ENCODE assay signal across 18 cellular contexts in the genomic region with DNA sequence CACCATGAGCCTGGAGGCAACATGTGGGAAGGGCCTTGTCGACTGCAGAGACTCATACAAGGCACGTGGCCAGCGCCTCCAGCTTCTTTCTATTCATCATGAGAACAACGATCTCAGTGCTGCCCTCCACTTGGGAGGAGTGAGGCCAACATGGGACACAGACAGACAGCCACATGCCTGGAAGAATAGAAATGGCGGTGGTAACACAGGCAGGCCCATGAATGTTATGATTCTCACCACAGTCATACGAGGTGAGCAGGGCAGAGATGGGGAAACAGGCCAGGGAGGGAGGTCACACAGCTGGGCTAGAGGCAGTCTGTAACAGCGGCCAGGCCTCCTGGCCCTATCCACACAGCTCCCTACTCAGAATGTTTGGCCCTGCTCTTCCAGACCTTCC.
"Had no signal": no experiment of that assay in that cellular context is flagged by ENCODE, and none has a peak within 500 bp of the region (broad histone marks: within the 10 kb centered on the region; RNA-seq: fewer than 3 reads in every experiment).

No MANE protein-coding gene starts in this region.

- H3K36me3 ChIP-seq: breast epithelium, gastrocnemius medialis, heart right ventricle, SJCRH30, suprapubic skin, upper lobe of left lung had no signal

- H3K4me3 ChIP-seq: breast epithelium, esophagus squamous epithelium, gastrocnemius medialis, heart right ventricle, left lung, SJCRH30, suprapubic skin, upper lobe of left lung had no signal

- H3K4me3 Mint-ChIP-seq: activated CD4-positive, alpha-beta memory T cell treated with anti-CD3 and anti-CD28 coated beads for 36 hours; nephron progenitor cell; T-cell had no signal

- DNase-seq: activated CD4-positive, alpha-beta memory T cell treated with anti-CD3 and anti-CD28 coated beads for 36 hours; activated CD4-positive, CD25-positive, alpha-beta regulatory T cell treated with anti-CD3 and anti-CD28 coated beads, Interleukin-2, amount 50 U/mL, for 72 hours; activated CD8-positive, alpha-beta memory T cell treated with anti-CD3 and anti-CD28 coated beads, Interleukin-2, amount 50 U/mL, for 4 hours; activated naive CD4-positive, alpha-beta T cell treated with anti-CD3 and anti-CD28 coated beads, Interleukin-2, amount 50 U/mL, for 16 hours; esophagus squamous epithelium; gastrocnemius medialis; heart right ventricle; islet precursor cell; nephron progenitor cell; SJCRH30; stimulated activated CD4-positive, alpha-beta T cell treated with anti-CD3 and anti-CD28 coated beads, Interleukin-2, amount 100 ng/mL, for 24 hours; stimulated activated naive CD4-positive, alpha-beta T cell treated with Interleukin-2 at 50 U/mL for 16 hours; T-cell had no signal

- H3K4me1 ChIP-seq: breast epithelium, gastrocnemius medialis, left lung had no signal

- H3K27me3 Mint-ChIP-seq: activated CD4-positive, alpha-beta memory T cell treated with anti-CD3 and anti-CD28 coated beads for 36 hours; T-cell had no signal

- H3K27me3 ChIP-seq: breast epithelium, esophagus squamous epithelium, gastrocnemius medialis, heart right ventricle, left lung, SJCRH30, suprapubic skin, upper lobe of left lung had no signal

- H3K27ac ChIP-seq: breast epithelium, esophagus squamous epithelium, gastrocnemius medialis, heart right ventricle, left lung, SJCRH30, suprapubic skin, upper lobe of left lung had no signal

- ATAC-seq: gastrocnemius medialis, heart right ventricle, left lung, sciatic nerve, T-cell had no signal

- H3K27ac Mint-ChIP-seq: activated CD4-positive, alpha-beta memory T cell treated with anti-CD3 and anti-CD28 coated beads for 36 hours; nephron progenitor cell; T-cell had no signal

- H3K9me3 ChIP-seq: breast epithelium, esophagus squamous epithelium, gastrocnemius medialis, heart right ventricle, left lung, SJCRH30, suprapubic skin, upper lobe of left lung had no signal

- H3K9me3 Mint-ChIP-seq: activated CD4-positive, alpha-beta memory T cell treated with anti-CD3 and anti-CD28 coated beads for 36 hours; nephron progenitor cell; T-cell had no signal
